In the genomic region with DNA sequence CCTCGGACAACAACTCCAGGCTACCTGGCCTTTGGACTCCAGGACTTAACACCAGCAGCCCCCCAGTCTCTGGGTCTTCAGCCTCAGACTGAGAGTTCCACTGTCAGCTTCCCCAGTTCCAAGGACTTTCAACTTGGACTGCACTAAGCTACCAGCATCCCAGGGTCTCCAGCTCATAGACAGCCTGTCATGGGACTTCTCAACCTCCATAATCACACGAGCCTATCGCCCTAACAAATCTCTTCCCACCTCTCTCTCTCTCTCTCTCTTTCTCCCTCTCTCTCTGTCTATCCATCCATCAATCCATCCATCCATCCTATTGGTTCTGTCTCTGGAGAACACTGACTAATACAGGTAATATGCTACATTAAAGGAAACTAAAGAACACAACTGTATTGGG, we compare ENCODE assay signal across 20 cellular contexts. TPM values are rescaled to one million over a fixed set of nuclear protein-coding genes. Genes with fewer than 3 reads are reported as not detected.
DNase-seq lines count a peak whose midpoint lies in the region; ATAC-seq, FAIRE-seq and TF ChIP-seq lines count a peak whose summit lies in the region.
"Had no signal": no experiment of that assay in that cellular context is flagged by ENCODE, and none has a peak within 500 bp of the region (broad histone marks: within the 10 kb centered on the region; RNA-seq: fewer than 3 reads in every experiment).

No MANE protein-coding gene starts in this region.

- H3K4me3 Mint-ChIP-seq in memory B cell = peak overlapping the region; percentile 15
- H3K4me3 Mint-ChIP-seq: CD8-positive, alpha-beta T cell had no signal

- H3K79me2 ChIP-seq in HepG2 (ENCODE audit: insufficient read depth, low read length) (peaks cover 26% of the 10 kb centered on the region), SU-DHL-6 (ENCODE audit: insufficient read depth, low read length) (peaks cover 84% of the 10 kb centered on the region)

- peaks cover 16% of the 10 kb centered on the region for H3K36me3 Mint-ChIP-seq in memory B cell

- ATAC-seq in HepG2 (no peak), right lobe of liver (no peak), memory B cell (ENCODE audit: low read depth) (no peak), HG03139 (IDR thresholded peaks at IDR 0.05; ENCODE audit: unreplicated experiment) (no peak)
- ATAC-seq: CD8-positive, alpha-beta T cell had no signal

- no peaks in the 10 kb centered on the region for H3K9me3 ChIP-seq in HepG2 (ENCODE audit: low read length)
- H3K9me3 ChIP-seq in right lobe of liver = no peaks in the 10 kb centered on the region
- peaks cover 7% of the 10 kb centered on the region; the same call in 1 of the 2 replicates for H3K9me3 ChIP-seq in SU-DHL-6 (ENCODE audit: insufficient read depth, low read length)

- H3K4me2 ChIP-seq in HepG2 (ENCODE audit: low read depth, low read length) (no peak overlapping the region), SU-DHL-6 (ENCODE audit: low read depth, low read length, poor library complexity, severe bottlenecking) (peak overlapping the region; percentile 96)

- H2AFZ ChIP-seq in HepG2 (ENCODE audit: low read length) = no peak overlapping the region
- no peak overlapping the region for H2AFZ ChIP-seq in SU-DHL-6 (ENCODE audit: low read depth, low read length, severe bottlenecking)

- H3K4me1 ChIP-seq in HepG2 (ENCODE audit: insufficient read depth, low read length) (peaks cover 33% of the 10 kb centered on the region), right lobe of liver (peaks cover 0 to 8% (median 0%) of the 10 kb centered on the region in 4 donors)

- FAIRE-seq in HepG2 (lab: Jason Lieb, UNC) = no peak
- FAIRE-seq: GM18507, HTR-8/SVneo, RCC 7860 had no signal

- TF ChIP-seq CTCF in HepG2 (CRISPR knock-in tag; IDR thresholded peaks at IDR 0.05) (no peak), right lobe of liver (IDR thresholded peaks at IDR 0.05) (no peak), SU-DHL-6 (IDR thresholded peaks at IDR 0.05; ENCODE audit: insufficient read depth, low read length, poor library complexity, severe bottlenecking) (no peak)

- H3K4me1 Mint-ChIP-seq in memory B cell = peaks cover 44% of the 10 kb centered on the region

- peaks cover 4% of the 10 kb centered on the region for H3K9me3 Mint-ChIP-seq in memory B cell
- H3K9me3 Mint-ChIP-seq: CD8-positive, alpha-beta T cell had no signal

- CTCF ChIA-PET in HepG2 (lab: Yijun Ruan, JAX; ENCODE audit: low intra/inter-chr PET ratio, low total read pairs) = no interaction called here

- TF ChIP-seq EP300 in HepG2 (IDR thresholded peaks at IDR 0.05; ENCODE audit: low read depth in 2 of 2, low read length in 2 of 2) (no peak), HepG2 (CRISPR knock-in tag; IDR thresholded peaks at IDR 0.05; ENCODE audit: borderline replicate concordance) (no peak)

- no TSS peak for BruUV-seq in HepG2 (replicated peaks; lab: Mats Ljungman, UMichigan)

- no peaks in the 10 kb centered on the region for H3K36me3 ChIP-seq in HepG2 (replicated peaks in 1 of 2; ENCODE audit: control insufficient read depth in 1 of 2, insufficient read depth in 2 of 2, low read length in 2 of 2)
- H3K36me3 ChIP-seq in right lobe of liver = no peaks in the 10 kb centered on the region
- peaks cover 13% of the 10 kb centered on the region for H3K36me3 ChIP-seq in SU-DHL-6 (ENCODE audit: low read length)

- H3K4me3 ChIP-seq in HepG2 (replicated peaks in 1 of 3; ENCODE audit: insufficient read depth in 1 of 3, low read depth in 2 of 3, low read length in 3 of 3) (no peak overlapping the region), right lobe of liver (no peak overlapping the region), SU-DHL-6 (ENCODE audit: insufficient read depth, low read length, poor library complexity, severe bottlenecking) (peak overlapping the region; percentile 2)
- H3K4me3 ChIP-seq: SK-N-MC had no signal

- intact Hi-C loops in HepG2 (cut with micrococcal nuclease; ENCODE audit: unreplicated experiment) (no loop called here), right lobe of liver (cut with DNase I) (no loop called here)

- peaks cover 67% of the 10 kb centered on the region for H3F3A ChIP-seq in SU-DHL-6 (ENCODE audit: insufficient read depth)

- H3K27ac Mint-ChIP-seq in memory B cell = peak overlapping the region; percentile 98

- no peaks in the 10 kb centered on the region for H3K9me2 ChIP-seq in SU-DHL-6 (replicated peaks; ENCODE audit: insufficient read depth, low read length)

- H3K27ac ChIP-seq in HepG2 (ENCODE audit: extremely low read length, insufficient read depth, low read length) (no peak overlapping the region), right lobe of liver (no peak overlapping the region), SU-DHL-6 (ENCODE audit: low read depth, low read length) (peak overlapping the region; percentile 100)
- H3K27ac ChIP-seq: HL-60, SK-N-MC had no signal

- H4K20me1 ChIP-seq in HepG2 (ENCODE audit: insufficient read depth, low read length) = no peaks in the 10 kb centered on the region
- H4K20me1 ChIP-seq in SU-DHL-6 (ENCODE audit: low read depth, low read length) = no peaks in the 10 kb centered on the region

- DNase-seq in HepG2 (ENCODE audit: low spot score) = no peak
- no peak for DNase-seq in right lobe of liver
- no peak for DNase-seq in memory B cell (ENCODE audit: low spot score in 2 of 2)
- no peak for DNase-seq in GF-D8 (lab: John Stamatoyannopoulos, UW)
- DNase-seq in midbrain (lab: John Stamatoyannopoulos, UW) = no peak
- DNase-seq in activated effector memory CD4-positive, alpha-beta T cell treated with anti-CD3 and anti-CD28 coated beads, Interleukin-2, amount 50 U/mL, for 16 hours = no peak
- DNase-seq: 8988T; CD8-positive, alpha-beta T cell; HCEC 1CT; NCI-H1436 treated with DMSO at 0.1 percent for 48 hours; NCI-H2081; NCI-H524; Right ventricle myocardium superior had no signal

- in situ Hi-C loops in HepG2 (cut with HindIII; ENCODE audit: extremely low pct_ligation_motif_present, low pct_unique_long_range_greater_than_20kb) = no loop called here

- WGBS in HepG2 (ENCODE audit: low lambda C conversion rate) = 71% methylated on average over 3 of the region's 3 CpGs
- 100% methylated on average over 2 of the region's 3 CpGs for WGBS in right lobe of liver (ENCODE audit: insufficient coverage, low coverage, low lambda C conversion rate, missing lambda C conversion rate)

- POLR2A ChIA-PET in HepG2 (lab: Yijun Ruan, JAX) = no interaction called here

- no peaks in the 10 kb centered on the region for H3K27me3 Mint-ChIP-seq in memory B cell

- H3K27me3 ChIP-seq in HepG2 (ENCODE audit: control insufficient read depth in 1 of 2, insufficient read depth in 2 of 2, low read length in 2 of 2) (no peaks in the 10 kb centered on the region), right lobe of liver (no peaks in the 10 kb centered on the region), SU-DHL-6 (ENCODE audit: low read length) (no peaks in the 10 kb centered on the region)

- TF ChIP-seq RAD21 in HepG2 (CRISPR knock-in tag; IDR thresholded peaks at IDR 0.05) = no peak

- no peak overlapping the region for H3K9ac ChIP-seq in HepG2 (ENCODE audit: insufficient read depth, low read depth, low read length)
- H3K9ac ChIP-seq in SU-DHL-6 (ENCODE audit: low read length) = no peak overlapping the region

- TF ChIP-seq POLR2A in HepG2 (IDR thresholded peaks at IDR 0.05; ENCODE audit: insufficient read depth in 1 of 2, low read depth in 2 of 2, low read length in 2 of 2) = no peak
- no peak for TF ChIP-seq POLR2A in right lobe of liver (IDR thresholded peaks at IDR 0.05)

TF ChIP-seq in HepG2, 621 proteins besides CTCF, POLR2A, EP300 and RAD21:
- TF ChIP-seq ZSCAN31 (CRISPR knock-in tag; IDR thresholded peaks at IDR 0.05; ENCODE audit: low read depth) (no peak), HNF4A (CRISPR knock-in tag; IDR thresholded peaks at IDR 0.05) (peak; percentile 9; the same call in 1 of the 2 replicates), ZNF564 (CRISPR knock-in tag; IDR thresholded peaks at IDR 0.05) (peak; percentile 94; the same call in 1 of the 2 replicates)
TF ChIP-seq in HepG2: peak in this region for 2.

RNA-seq across cellular contexts. Expression of a gene that starts 10.7 kb away (rescaled TPM):
- 5.0 and 8.8 TPM in 2 replicates for total RNA-seq in HepG2 (2016; rRNA removed; fragmentation: Illumina TruSeq; extraction: Trizol)
- 0.61 and 1.5 TPM in 2 replicates for total RNA-seq in HepG2 (2016; cell fraction: cytosol; rRNA removed; fragmentation: Illumina TruSeq; extraction: Trizol; ENCODE audit: low read depth)
- 4.7 and 8.4 TPM in 2 replicates for total RNA-seq in HepG2 (2016; cell fraction: insoluble cytoplasmic fraction; rRNA removed; fragmentation: Illumina TruSeq; extraction: Trizol)
- 2.3 TPM in 2 replicates for total RNA-seq in HepG2 (2016; cell fraction: membrane; rRNA removed; fragmentation: Illumina TruSeq; extraction: Trizol)
- 3.8 and 6.3 TPM in 2 replicates for total RNA-seq in HepG2 (2016; cell fraction: nucleus; rRNA removed; fragmentation: Illumina TruSeq; extraction: Trizol)
- 3.7 and 4.2 TPM in 2 replicates for polyA plus RNA-seq in HepG2 (2011; rRNA removed)
- 1.4 and 2.8 TPM in 2 replicates for polyA plus RNA-seq in HepG2 (2011; cell fraction: cytosol; rRNA removed)
- 2.7 and 4.6 TPM in 2 replicates for polyA plus RNA-seq in HepG2 (2011; cell fraction: nucleus; rRNA removed)
- 8.2 and 8.5 TPM in 2 replicates for polyA plus RNA-seq in HepG2 (2012)
- polyA plus RNA-seq in HepG2 (2016; cell fraction: cytosol; fragmentation: Illumina TruSeq; extraction: Trizol; ENCODE audit: low read depth) = 0.09 and 0.22 TPM in 2 replicates
- 5.3 and 6.2 TPM in 2 replicates for polyA plus RNA-seq in HepG2 (2016; cell fraction: insoluble cytoplasmic fraction; fragmentation: Illumina TruSeq; extraction: Trizol; ENCODE audit: low read depth)
- 0.58 and 0.83 TPM in 2 replicates for polyA plus RNA-seq in HepG2 (2016; cell fraction: membrane; fragmentation: Illumina TruSeq; extraction: Trizol; ENCODE audit: low read depth)
- polyA plus RNA-seq in HepG2 (2016; cell fraction: nucleus; fragmentation: Illumina TruSeq; extraction: Trizol; ENCODE audit: insufficient read depth, low read depth) = 5.7 and 8.0 TPM in 2 replicates
- polyA minus RNA-seq in HepG2 (2011; rRNA and poly(A)+ RNA removed; ENCODE audit: low replicate concordance) = 4.4 and 23.5 TPM in 2 replicates
- polyA minus RNA-seq in HepG2 (2011; cell fraction: cytosol; rRNA and poly(A)+ RNA removed) = 3.5 and 3.6 TPM in 2 replicates
- 18.4 and 19.1 TPM in 2 replicates for polyA minus RNA-seq in HepG2 (2011; cell fraction: nucleus; rRNA and poly(A)+ RNA removed)
- 1 to 10 TPM; 4.1 to 9.6 (median 6.7) TPM for total RNA-seq in right lobe of liver
